In the genomic region with DNA sequence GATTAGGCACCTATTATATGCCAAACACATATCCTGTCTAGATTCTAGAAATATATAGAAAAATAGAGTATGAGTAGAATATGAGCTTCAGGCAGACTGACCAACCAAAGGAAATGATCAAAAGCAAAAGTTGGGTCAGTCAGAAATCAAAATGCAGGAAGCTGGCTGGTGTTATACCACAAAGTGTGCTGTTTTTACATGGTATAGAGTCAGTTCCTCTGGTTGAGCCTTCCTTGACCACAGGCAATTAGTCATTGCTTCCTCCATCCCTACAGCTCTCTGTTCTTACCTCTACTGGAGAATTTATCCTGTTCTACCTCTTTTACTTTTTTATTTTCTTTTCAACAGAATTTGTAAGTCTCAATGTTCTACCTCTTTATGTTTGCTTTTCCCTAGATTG, we compare ENCODE assay signal across 9 cellular contexts.
A peak's percentile ranks its signal among the peaks of the same experiment; 100 is the strongest.
DNase-seq lines count a peak whose midpoint lies in the region; ATAC-seq lines count a peak whose summit lies in the region.
"Had no signal": no experiment of that assay in that cellular context is flagged by ENCODE, and none has a peak within 500 bp of the region (broad histone marks: within the 10 kb centered on the region; RNA-seq: fewer than 3 reads in every experiment).

No MANE protein-coding gene starts in this region.

- H3K9me3 ChIP-seq in GM23248 (ENCODE audit: low read depth) (no peaks in the 10 kb centered on the region), trophoblast cell (ENCODE audit: insufficient read depth, low read depth, low read length) (no peaks in the 10 kb centered on the region)

- no peak overlapping the region for H2AK5ac ChIP-seq in trophoblast cell (ENCODE audit: low read length)

- H3K9me2 ChIP-seq in GM23248 (ENCODE audit: insufficient read depth), result no peaks in the 10 kb centered on the region

- H2BK12ac ChIP-seq in trophoblast cell (ENCODE audit: low read length), result no peak overlapping the region

- no peak overlapping the region for H3K4ac ChIP-seq in trophoblast cell (ENCODE audit: low read depth, low read length)

- H2AFZ ChIP-seq in GM23248, result no peak overlapping the region
- no peak overlapping the region for H2AFZ ChIP-seq in trophoblast cell (ENCODE audit: insufficient read depth, low read length, poor library complexity)

- POLR2A ChIA-PET in naive thymus-derived CD8-positive, alpha-beta T cell (lab: Charles Lee), result no interaction called here

- H2BK5ac ChIP-seq in trophoblast cell (ENCODE audit: low read depth, low read length, poor library complexity), result no peak overlapping the region

- H3K4me2 ChIP-seq in GM23248 (ENCODE audit: unreplicated experiment) (no peak overlapping the region), trophoblast cell (ENCODE audit: low read length) (no peak overlapping the region)

- H3K4me1 ChIP-seq in GM23248 (ENCODE audit: insufficient read depth), result peaks cover 36% of the 10 kb centered on the region
- no peaks in the 10 kb centered on the region for H3K4me1 ChIP-seq in trophoblast cell (ENCODE audit: control insufficient read depth in 1 of 2, insufficient read depth in 2 of 2, low read length in 2 of 2)

- no peak overlapping the region for H3K27ac Mint-ChIP-seq in naive thymus-derived CD8-positive, alpha-beta T cell

- H4K20me1 ChIP-seq in GM23248 (ENCODE audit: insufficient read depth), result no peaks in the 10 kb centered on the region

- no peak overlapping the region for H4K8ac ChIP-seq in trophoblast cell (ENCODE audit: low read depth, low read length)

- H3K4me3 ChIP-seq in GM23248 (no peak overlapping the region), trophoblast cell (ENCODE audit: low read depth, low read length) (no peak overlapping the region)

- no peak overlapping the region for H3K4me3 Mint-ChIP-seq in naive thymus-derived CD8-positive, alpha-beta T cell

- peak; percentile 82 for ATAC-seq in GM18508 (IDR thresholded peaks at IDR 0.05; ENCODE audit: insufficient read depth, unreplicated experiment)
- ATAC-seq in naive thymus-derived CD8-positive, alpha-beta T cell, result no peak

- in situ Hi-C loops in GM23248 (cut with MboI), result no loop called here

- H3K79me2 ChIP-seq in GM23248 (ENCODE audit: insufficient read depth), result no peaks in the 10 kb centered on the region
- no peaks in the 10 kb centered on the region for H3K79me2 ChIP-seq in trophoblast cell (ENCODE audit: control insufficient read depth, insufficient read depth, low read length, poor library complexity)

- H3K27me3 Mint-ChIP-seq in naive thymus-derived CD8-positive, alpha-beta T cell, result peaks cover 4 to 47% (median 13%) of the 10 kb centered on the region in 5 donors

- H3K36me3 ChIP-seq in GM23248 (ENCODE audit: low read depth) (no peaks in the 10 kb centered on the region), trophoblast cell (ENCODE audit: control insufficient read depth in 1 of 2, insufficient read depth in 2 of 2, low read length in 2 of 2) (no peaks in the 10 kb centered on the region)

- no peak overlapping the region for H3K23ac ChIP-seq in trophoblast cell (ENCODE audit: low read length)

- H3K4me1 Mint-ChIP-seq in naive thymus-derived CD8-positive, alpha-beta T cell, result peaks cover 0 to 29% (median 4%) of the 10 kb centered on the region in 4 donors

- no peak overlapping the region for H4K12ac ChIP-seq in trophoblast cell (ENCODE audit: low read depth, low read length)

- H3K9me3 Mint-ChIP-seq in naive thymus-derived CD8-positive, alpha-beta T cell, result peaks cover 0 to 3% (median 0%) of the 10 kb centered on the region in 9 donors

- H3K36me3 Mint-ChIP-seq in naive thymus-derived CD8-positive, alpha-beta T cell, result no peaks in the 10 kb centered on the region

- H3K27me3 ChIP-seq in GM23248 (replicated peaks; ENCODE audit: insufficient read depth) (no peaks in the 10 kb centered on the region), trophoblast cell (ENCODE audit: insufficient read depth, low read length) (no peaks in the 10 kb centered on the region)

- H3F3A ChIP-seq in GM23248 (ENCODE audit: insufficient read depth), result peaks cover 26% of the 10 kb centered on the region

- DNase-seq in GM23248 (peak; percentile 50), LHCN-M2 (ENCODE audit: low read depth) (peak; percentile 67), glomerular visceral epithelial cell (ENCODE audit: extremely low spot score) (peak; percentile 60), NCI-H1694 treated with DMSO at 0.1 percent for 48 hours (lab: John Stamatoyannopoulos, UW) (no peak), trophoblast cell (no peak), NCI-H1048 (lab: John Stamatoyannopoulos, UW) (no peak)
- no peak for DNase-seq in naive thymus-derived CD8-positive, alpha-beta T cell
- DNase-seq: right cardiac atrium had no signal

- no peak overlapping the region for H3K14ac ChIP-seq in trophoblast cell (ENCODE audit: low read length)

- no peaks in the 10 kb centered on the region for H3K79me1 ChIP-seq in trophoblast cell (ENCODE audit: low read length)

- H2BK120ac ChIP-seq in trophoblast cell (ENCODE audit: insufficient read depth, low read length, poor library complexity), result no peak overlapping the region

- H3K9ac ChIP-seq in GM23248 (no peak overlapping the region), trophoblast cell (ENCODE audit: low read length) (no peak overlapping the region)

- H3K18ac ChIP-seq in trophoblast cell (ENCODE audit: low read length), result no peak overlapping the region

- no peak overlapping the region for H3K27ac ChIP-seq in GM23248
- no peak overlapping the region for H3K27ac ChIP-seq in trophoblast cell (ENCODE audit: low read depth, low read length)

- H4K91ac ChIP-seq in trophoblast cell (ENCODE audit: low read depth, low read length), result no peak overlapping the region

Comparison
In these comparisons a context has a peak if more than half of its experiments do, and no peak if none do; other contexts are left out.
1. DNase-seq: peak in GM23248 (single experiment), LHCN-M2 (single experiment) and glomerular visceral epithelial cell (single experiment); none in NCI-H1694 treated with DMSO at 0.1 percent for 48 hours (single experiment), trophoblast cell (0 of 2), NCI-H1048 (single experiment) and naive thymus-derived CD8-positive, alpha-beta T cell (0 of 10).